In the genomic region with DNA sequence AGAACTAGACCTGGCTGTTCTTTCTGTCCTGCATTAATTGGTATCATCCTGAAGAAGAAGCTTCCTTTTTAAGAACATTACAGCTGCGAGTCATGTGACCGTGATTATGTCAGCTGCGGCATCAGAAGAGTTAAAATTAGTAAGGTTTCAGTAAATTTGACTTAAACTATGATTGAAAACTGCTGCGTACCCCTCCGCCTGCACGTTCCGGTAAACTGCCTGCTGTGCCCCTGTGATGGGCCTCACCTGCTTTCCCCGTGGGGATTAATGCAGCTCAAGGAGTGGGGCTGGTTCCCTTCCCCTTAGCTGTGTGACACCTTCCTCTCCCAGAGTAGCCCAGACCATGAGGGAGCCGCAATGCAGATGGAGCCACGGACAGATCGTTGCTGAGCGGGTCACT, we compare ENCODE assay signal across 17 cellular contexts. TPM values are rescaled to one million over a fixed set of nuclear protein-coding genes. Genes with fewer than 3 reads are reported as not detected.
DNase-seq lines count a peak whose midpoint lies in the region; ATAC-seq lines count a peak whose summit lies in the region.
"Had no signal": no experiment of that assay in that cellular context is flagged by ENCODE, and none has a peak within 500 bp of the region (broad histone marks: within the 10 kb centered on the region; RNA-seq: fewer than 3 reads in every experiment).

No MANE protein-coding gene starts in this region.

- no peak overlapping the region for H3K27ac Mint-ChIP-seq in stimulated activated effector memory CD8-positive, alpha-beta T cell treated with anti-CD3 and anti-CD28 coated beads, Interleukin-12 subunit alpha, Interleukin-12 subunit beta, amount 100 ng/mL, for 72 hours
- H3K27ac Mint-ChIP-seq: activated CD8-positive, alpha-beta T cell treated with anti-CD3 and anti-CD28 coated beads for 36 hours; activated naive CD4-positive, alpha-beta T cell treated with anti-CD3 and anti-CD28 coated beads, Interleukin-2, amount 50 U/mL, for 72 hours; dendritic cell treated with granulocyte-macrophage colony-stimulating factor and Interleukin-4, amounts not matched to agents 40 ng/mL and 50 ng/mL, for 4 days; naive thymus-derived CD4-positive, alpha-beta T cell had no signal

- H3K4me3 Mint-ChIP-seq in stimulated activated effector memory CD8-positive, alpha-beta T cell treated with anti-CD3 and anti-CD28 coated beads, Interleukin-12 subunit alpha, Interleukin-12 subunit beta, amount 100 ng/mL, for 72 hours = no peak overlapping the region
- H3K4me3 Mint-ChIP-seq: activated CD8-positive, alpha-beta T cell treated with anti-CD3 and anti-CD28 coated beads for 36 hours; dendritic cell treated with granulocyte-macrophage colony-stimulating factor and Interleukin-4, amounts not matched to agents 40 ng/mL and 50 ng/mL, for 4 days; naive thymus-derived CD4-positive, alpha-beta T cell had no signal

- H3K36me3 Mint-ChIP-seq in stimulated activated effector memory CD8-positive, alpha-beta T cell treated with anti-CD3 and anti-CD28 coated beads, Interleukin-12 subunit alpha, Interleukin-12 subunit beta, amount 100 ng/mL, for 72 hours = no peaks in the 10 kb centered on the region
- H3K36me3 Mint-ChIP-seq: activated naive CD4-positive, alpha-beta T cell treated with anti-CD3 and anti-CD28 coated beads, Interleukin-2, amount 50 U/mL, for 72 hours; naive thymus-derived CD4-positive, alpha-beta T cell had no signal

- no peaks in the 10 kb centered on the region for H3K9me3 Mint-ChIP-seq in stimulated activated effector memory CD8-positive, alpha-beta T cell treated with anti-CD3 and anti-CD28 coated beads, Interleukin-12 subunit alpha, Interleukin-12 subunit beta, amount 100 ng/mL, for 72 hours
- H3K9me3 Mint-ChIP-seq: activated CD8-positive, alpha-beta T cell treated with anti-CD3 and anti-CD28 coated beads for 36 hours; activated naive CD4-positive, alpha-beta T cell treated with anti-CD3 and anti-CD28 coated beads, Interleukin-2, amount 50 U/mL, for 72 hours; dendritic cell treated with granulocyte-macrophage colony-stimulating factor and Interleukin-4, amounts not matched to agents 40 ng/mL and 50 ng/mL, for 4 days; naive thymus-derived CD4-positive, alpha-beta T cell had no signal

- no peaks in the 10 kb centered on the region for H3K4me1 Mint-ChIP-seq in stimulated activated effector memory CD8-positive, alpha-beta T cell treated with anti-CD3 and anti-CD28 coated beads, Interleukin-12 subunit alpha, Interleukin-12 subunit beta, amount 100 ng/mL, for 72 hours

- ATAC-seq in GM18873 (IDR thresholded peaks at IDR 0.05; ENCODE audit: low FRiP score, unreplicated experiment) = peak; percentile 42
- peak; percentile 49 for ATAC-seq in GM21825 (IDR thresholded peaks at IDR 0.05; ENCODE audit: unreplicated experiment)
- peak; percentile 6 for ATAC-seq in stimulated activated effector memory CD8-positive, alpha-beta T cell treated with anti-CD3 and anti-CD28 coated beads, Interleukin-12 subunit alpha, Interleukin-12 subunit beta, amount 100 ng/mL, for 72 hours
- ATAC-seq: activated CD8-positive, alpha-beta T cell treated with anti-CD3 and anti-CD28 coated beads for 36 hours; activated naive CD4-positive, alpha-beta T cell treated with anti-CD3 and anti-CD28 coated beads, Interleukin-2, amount 50 U/mL, for 72 hours; naive thymus-derived CD4-positive, alpha-beta T cell had no signal

- peak; percentile 40 for DNase-seq in NAMALWA (ENCODE audit: low spot score)
- DNase-seq in stimulated activated effector memory CD8-positive, alpha-beta T cell treated with anti-CD3 and anti-CD28 coated beads, Interleukin-12 subunit alpha, Interleukin-12 subunit beta, amount 100 ng/mL, for 72 hours (ENCODE audit: low spot score in 2 of 2) = no peak
- DNase-seq in T1000 (lab: John Stamatoyannopoulos, UW) = no peak
- no peak for DNase-seq in HuH-7.5 (ENCODE audit: low spot score)
- DNase-seq in cerebellum (ENCODE audit: low spot score) = no peak
- DNase-seq: activated CD8-positive, alpha-beta T cell treated with anti-CD3 and anti-CD28 coated beads for 36 hours; activated T-cell treated with anti-CD3 and anti-CD28 coated beads, Interleukin-2, amount 50 U/mL, for 48 hours; naive thymus-derived CD4-positive, alpha-beta T cell; NCI-H2107; Peyer's patch; spleen; stimulated activated naive CD4-positive, alpha-beta T cell; transverse colon had no signal

RNA-seq across cellular contexts. Expression of a gene that starts 36.1 kb away (rescaled TPM):
- total RNA-seq in cerebellum = 1.2 TPM
- total RNA-seq: Peyer's patch had no signal
